ENCODE assay signal across 28 cellular contexts in the genomic region with DNA sequence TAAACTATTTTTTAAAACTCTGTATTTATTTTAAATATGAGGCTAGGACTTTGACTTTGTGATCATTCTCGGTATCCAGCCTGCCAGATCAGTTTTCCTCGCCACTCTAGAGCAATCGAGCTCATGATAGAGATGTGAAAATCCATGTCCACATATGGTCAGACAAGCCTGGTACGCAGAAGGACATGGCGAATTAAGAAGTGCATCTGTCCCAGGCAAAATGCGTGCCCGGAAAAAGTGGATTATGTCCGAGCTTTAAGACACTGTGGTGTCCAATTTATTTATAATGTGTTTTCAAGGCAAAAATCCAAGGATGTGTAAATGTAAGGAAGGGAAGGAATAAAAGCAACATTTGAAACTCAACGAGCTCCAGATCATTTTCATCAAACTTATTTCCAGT.
"Had no signal": no experiment of that assay in that cellular context is flagged by ENCODE, and none has a peak within 500 bp of the region (broad histone marks: within the 10 kb centered on the region; RNA-seq: fewer than 3 reads in every experiment).

No MANE protein-coding gene starts in this region.

- H3K9me3 Mint-ChIP-seq: nephron had no signal

- H3K27ac ChIP-seq: left lung, lower lobe of right lung, pancreas, prostate gland, skin epidermis, stomach, testis, thyroid gland, upper lobe of right lung had no signal

- DNase-seq: hypothalamus; immature natural killer cell; kidney; left colon; left lung; lower lobe of right lung; mammary epithelial cell; mesenchymal stem cell; naive thymus-derived CD8-positive, alpha-beta T cell; nucleus accumbens; pancreas; retina; right cardiac atrium; stimulated activated CD4-positive, alpha-beta T cell treated with anti-CD3 and anti-CD28 coated beads, Interleukin-12 subunit alpha, Interleukin-12 subunit beta, amount 100 ng/mL, for 4 hours; stimulated activated CD4-positive, alpha-beta T cell treated with anti-CD3 and anti-CD28 coated beads, Interleukin-15, amount 100 ng/mL, for 24 hours; stimulated activated CD4-positive, alpha-beta T cell treated with anti-CD3 and anti-CD28 coated beads, Interleukin-2, amount 100 ng/mL, for 24 hours; stimulated activated CD4-positive, alpha-beta T cell treated with anti-CD3 and anti-CD28 coated beads, Interleukin-4, amount 100 ng/mL, for 1 hour; stimulated activated naive B cell treated with anti-CD40 and anti-IgM and Interleukin-4, amounts not matched to agents 10 μg/mL and 1 μg/mL and 100 μg/mL, for 72 hours; stimulated activated naive CD8-positive, alpha-beta T cell treated with anti-CD3 and anti-CD28 coated beads, Interleukin-15, Interleukin-2, amounts not matched to agents 100 U/mL and 50 U/mL, for 24 hours; stomach; testis; thyroid gland; trophoblast cell; upper lobe of right lung had no signal

- H3K36me3 Mint-ChIP-seq: naive thymus-derived CD8-positive, alpha-beta T cell; stimulated activated naive B cell treated with anti-CD40 and anti-IgM and Interleukin-4, amounts not matched to agents 10 μg/mL and 1 μg/mL and 100 μg/mL, for 72 hours had no signal

- H3K27ac Mint-ChIP-seq: immature natural killer cell; naive thymus-derived CD8-positive, alpha-beta T cell; stimulated activated naive B cell treated with anti-CD40 and anti-IgM and Interleukin-4, amounts not matched to agents 10 μg/mL and 1 μg/mL and 100 μg/mL, for 72 hours had no signal

- H3K4me3 Mint-ChIP-seq: immature natural killer cell; naive thymus-derived CD8-positive, alpha-beta T cell; nephron; neural crest cell; stimulated activated naive B cell treated with anti-CD40 and anti-IgM and Interleukin-4, amounts not matched to agents 10 μg/mL and 1 μg/mL and 100 μg/mL, for 72 hours had no signal

- H3K4me3 ChIP-seq: left lung, lower lobe of right lung, pancreas, prostate gland, skin epidermis, stomach, testis, thyroid gland, upper lobe of right lung had no signal

- H3K9me3 ChIP-seq: lower lobe of right lung, pancreas, prostate gland, stomach, testis, thyroid gland, upper lobe of right lung had no signal

- H3K27me3 Mint-ChIP-seq: naive thymus-derived CD8-positive, alpha-beta T cell; stimulated activated naive B cell treated with anti-CD40 and anti-IgM and Interleukin-4, amounts not matched to agents 10 μg/mL and 1 μg/mL and 100 μg/mL, for 72 hours had no signal

- H3K4me1 ChIP-seq: left lung, lower lobe of right lung, pancreas, prostate gland, stomach, testis, thyroid gland, upper lobe of right lung had no signal

- H3K4me1 Mint-ChIP-seq: immature natural killer cell; stimulated activated naive B cell treated with anti-CD40 and anti-IgM and Interleukin-4, amounts not matched to agents 10 μg/mL and 1 μg/mL and 100 μg/mL, for 72 hours had no signal

- H3K27me3 ChIP-seq: left lung, pancreas, stomach, testis, thyroid gland, upper lobe of right lung had no signal

- H3K36me3 ChIP-seq: left lung, lower lobe of right lung, pancreas, prostate gland, stomach, thyroid gland, upper lobe of right lung had no signal
